1 cellular context compared by ENCODE assay signal in genomic region chr17:8152981-8153549, GRCh38.
TF ChIP-seq lines count a peak whose summit lies in the region.

No MANE protein-coding gene starts in this region.

TF ChIP-seq in HepG2, 621 proteins besides CTCF, POLR2A, EP300 and RAD21 (continued from another document):
- TF ChIP-seq, protein P1, sequence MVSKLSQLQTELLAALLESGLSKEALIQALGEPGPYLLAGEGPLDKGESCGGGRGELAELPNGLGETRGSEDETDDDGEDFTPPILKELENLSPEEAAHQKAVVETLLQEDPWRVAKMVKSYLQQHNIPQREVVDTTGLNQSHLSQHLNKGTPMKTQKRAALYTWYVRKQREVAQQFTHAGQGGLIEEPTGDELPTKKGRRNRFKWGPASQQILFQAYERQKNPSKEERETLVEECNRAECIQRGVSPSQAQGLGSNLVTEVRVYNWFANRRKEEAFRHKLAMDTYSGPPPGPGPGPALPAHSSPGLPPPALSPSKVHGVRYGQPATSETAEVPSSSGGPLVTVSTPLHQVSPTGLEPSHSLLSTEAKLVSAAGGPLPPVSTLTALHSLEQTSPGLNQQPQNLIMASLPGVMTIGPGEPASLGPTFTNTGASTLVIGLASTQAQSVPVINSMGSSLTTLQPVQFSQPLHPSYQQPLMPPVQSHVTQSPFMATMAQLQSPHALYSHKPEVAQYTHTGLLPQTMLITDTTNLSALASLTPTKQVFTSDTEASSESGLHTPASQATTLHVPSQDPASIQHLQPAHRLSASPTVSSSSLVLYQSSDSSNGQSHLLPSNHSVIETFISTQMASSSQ (IDR thresholded peaks at IDR 0.05; ENCODE audit: low read depth): no peak
- TF ChIP-seq, protein P1 (CRISPR knock-in tag; IDR thresholded peaks at IDR 0.05; ENCODE audit: borderline replicate concordance): no peak
- TF ChIP-seq ZSCAN21 (CRISPR knock-in tag; IDR thresholded peaks at IDR 0.05; ENCODE audit: borderline replicate concordance) (no peak), ZNF839 (CRISPR knock-in tag; IDR thresholded peaks at IDR 0.05; ENCODE audit: borderline replicate concordance) (0 out of 2 replicates have a peak, but pooled peaks have one; percentile 29), ZNF512B (CRISPR knock-in tag; IDR thresholded peaks at IDR 0.05; ENCODE audit: borderline replicate concordance) (0 out of 2 replicates have a peak, but pooled peaks have one; percentile 8), HHEX (CRISPR knock-in tag; IDR thresholded peaks at IDR 0.05) (0 out of 2 replicates have a peak, but pooled peaks have one; percentile 9)
- TF ChIP-seq, protein P2, sequence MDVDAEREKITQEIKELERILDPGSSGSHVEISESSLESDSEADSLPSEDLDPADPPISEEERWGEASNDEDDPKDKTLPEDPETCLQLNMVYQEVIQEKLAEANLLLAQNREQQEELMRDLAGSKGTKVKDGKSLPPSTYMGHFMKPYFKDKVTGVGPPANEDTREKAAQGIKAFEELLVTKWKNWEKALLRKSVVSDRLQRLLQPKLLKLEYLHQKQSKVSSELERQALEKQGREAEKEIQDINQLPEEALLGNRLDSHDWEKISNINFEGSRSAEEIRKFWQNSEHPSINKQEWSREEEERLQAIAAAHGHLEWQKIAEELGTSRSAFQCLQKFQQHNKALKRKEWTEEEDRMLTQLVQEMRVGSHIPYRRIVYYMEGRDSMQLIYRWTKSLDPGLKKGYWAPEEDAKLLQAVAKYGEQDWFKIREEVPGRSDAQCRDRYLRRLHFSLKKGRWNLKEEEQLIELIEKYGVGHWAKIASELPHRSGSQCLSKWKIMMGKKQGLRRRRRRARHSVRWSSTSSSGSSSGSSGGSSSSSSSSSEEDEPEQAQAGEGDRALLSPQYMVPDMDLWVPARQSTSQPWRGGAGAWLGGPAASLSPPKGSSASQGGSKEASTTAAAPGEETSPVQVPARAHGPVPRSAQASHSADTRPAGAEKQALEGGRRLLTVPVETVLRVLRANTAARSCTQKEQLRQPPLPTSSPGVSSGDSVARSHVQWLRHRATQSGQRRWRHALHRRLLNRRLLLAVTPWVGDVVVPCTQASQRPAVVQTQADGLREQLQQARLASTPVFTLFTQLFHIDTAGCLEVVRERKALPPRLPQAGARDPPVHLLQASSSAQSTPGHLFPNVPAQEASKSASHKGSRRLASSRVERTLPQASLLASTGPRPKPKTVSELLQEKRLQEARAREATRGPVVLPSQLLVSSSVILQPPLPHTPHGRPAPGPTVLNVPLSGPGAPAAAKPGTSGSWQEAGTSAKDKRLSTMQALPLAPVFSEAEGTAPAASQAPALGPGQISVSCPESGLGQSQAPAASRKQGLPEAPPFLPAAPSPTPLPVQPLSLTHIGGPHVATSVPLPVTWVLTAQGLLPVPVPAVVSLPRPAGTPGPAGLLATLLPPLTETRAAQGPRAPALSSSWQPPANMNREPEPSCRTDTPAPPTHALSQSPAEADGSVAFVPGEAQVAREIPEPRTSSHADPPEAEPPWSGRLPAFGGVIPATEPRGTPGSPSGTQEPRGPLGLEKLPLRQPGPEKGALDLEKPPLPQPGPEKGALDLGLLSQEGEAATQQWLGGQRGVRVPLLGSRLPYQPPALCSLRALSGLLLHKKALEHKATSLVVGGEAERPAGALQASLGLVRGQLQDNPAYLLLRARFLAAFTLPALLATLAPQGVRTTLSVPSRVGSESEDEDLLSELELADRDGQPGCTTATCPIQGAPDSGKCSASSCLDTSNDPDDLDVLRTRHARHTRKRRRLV (CRISPR knock-in tag; IDR thresholded peaks at IDR 0.05): no peak
